ENCODE assay signal across 9 cellular contexts in genomic region chr13:23378009-23378632, GRCh38. TPM values are rescaled to one million over a fixed set of nuclear protein-coding genes. Genes with fewer than 3 reads are reported as not detected.
DNase-seq lines count a peak whose midpoint lies in the region; ATAC-seq and TF ChIP-seq lines count a peak whose summit lies in the region.
"Had no signal": no experiment of that assay in that cellular context is flagged by ENCODE, and none has a peak within 500 bp of the region (broad histone marks: within the 10 kb centered on the region; RNA-seq: fewer than 3 reads in every experiment).

No MANE protein-coding gene starts in this region.

- peaks cover 58% of the 10 kb centered on the region for H3K4me1 Mint-ChIP-seq in activated naive CD4-positive, alpha-beta T cell treated with anti-CD3 and anti-CD28 coated beads for 36 hours (ENCODE audit: low read depth)

- H3K9me3 ChIP-seq in BLaER1 treated with 17β-estradiol and CSF1 and Interleukin-3, amounts not matched to agents 10 nM and 100 nM (replicated peaks in 1 of 11), result peaks cover 0 to 8% (median 5%) of the 10 kb centered on the region in 11 experiments; a peak in 11 of 22 replicates
- H3K9me3 ChIP-seq in OCI-LY3 (ENCODE audit: insufficient read depth, low read length), result no peaks in the 10 kb centered on the region
- H3K9me3 ChIP-seq: upper lobe of left lung had no signal

- peaks cover under 1% of the 10 kb centered on the region for H3K27me3 Mint-ChIP-seq in activated naive CD4-positive, alpha-beta T cell treated with anti-CD3 and anti-CD28 coated beads for 36 hours (ENCODE audit: low read depth)

- CTCF ChIA-PET in activated naive CD4-positive, alpha-beta T cell treated with anti-CD3 and anti-CD28 coated beads for 36 hours (lab: Charles Lee), result interaction anchor here (1.2 kb wide), 1 partner anchor 8 kb away, joined by 4 read pairs; no protein-coding TSS in a partner anchor

- no peaks in the 10 kb centered on the region for H3K9me3 Mint-ChIP-seq in activated naive CD4-positive, alpha-beta T cell treated with anti-CD3 and anti-CD28 coated beads for 36 hours

- intact Hi-C loops in activated naive CD4-positive, alpha-beta T cell treated with anti-CD3 and anti-CD28 coated beads for 36 hours (cut with micrococcal nuclease), result loop anchor here (1.0 to 10.0 kb wide), 11 partner anchors 8 to 1923 kb away; partner anchors contain the start of genes FGF9, MIPEP, MTMR6 and ZDHHC20

- peaks cover 0 to 11% (median 10%) of the 10 kb centered on the region in 11 experiments; a peak in 14 of 22 replicates for H3K36me3 ChIP-seq in BLaER1 treated with 17β-estradiol and CSF1 and Interleukin-3, amounts not matched to agents 10 nM and 100 nM
- peaks cover 5% of the 10 kb centered on the region for H3K36me3 ChIP-seq in OCI-LY3 (replicated peaks; ENCODE audit: low read depth, low read length)
- H3K36me3 ChIP-seq: upper lobe of left lung had no signal

- H3K4me3 Mint-ChIP-seq in activated naive CD4-positive, alpha-beta T cell treated with anti-CD3 and anti-CD28 coated beads for 36 hours, result peak overlapping the region; percentile 6

- DNase-seq in activated naive CD4-positive, alpha-beta T cell treated with anti-CD3 and anti-CD28 coated beads for 36 hours, result peak; percentile 85
- DNase-seq in iPS DF 4.7 (ENCODE audit: extremely low read depth, low spot score) (peak; percentile 11), middle frontal gyrus (ENCODE audit: extremely low spot score, low spot score) (no peak)
- DNase-seq in stimulated activated CD8-positive, alpha-beta memory T cell treated with anti-CD3 and anti-CD28 coated beads, Interleukin-12 subunit alpha, Interleukin-12 subunit beta, amount 100 ng/mL, for 1 hour (ENCODE audit: low read depth), result peak; percentile 15
- DNase-seq: upper lobe of left lung had no signal

- no peak for TF ChIP-seq CTCF in OCI-LY3 (IDR thresholded peaks at IDR 0.05; ENCODE audit: low read depth, low read length)

- H4K20me1 ChIP-seq in BLaER1 treated with 17β-estradiol and CSF1 and Interleukin-3, amounts not matched to agents 10 nM and 100 nM, result peaks cover 0 to 13% (median 10%) of the 10 kb centered on the region in 11 experiments; a peak in 16 of 22 replicates
- peaks cover 3% of the 10 kb centered on the region; the same call in 1 of the 2 replicates for H4K20me1 ChIP-seq in OCI-LY3 (ENCODE audit: insufficient read depth, low read length)

- peaks cover 20% of the 10 kb centered on the region for H3K79me2 ChIP-seq in OCI-LY3 (ENCODE audit: low read length)

- peak overlapping the region; percentile 75 for H3K27ac Mint-ChIP-seq in activated naive CD4-positive, alpha-beta T cell treated with anti-CD3 and anti-CD28 coated beads for 36 hours

- peak overlapping the region; percentile 69 to 95 (median 85) for H3K4me2 ChIP-seq in BLaER1 treated with 17β-estradiol and CSF1 and Interleukin-3, amounts not matched to agents 10 nM and 100 nM
- peak overlapping the region; percentile 50 for H3K4me2 ChIP-seq in OCI-LY3 (ENCODE audit: low read length)

- peaks cover 6% of the 10 kb centered on the region for H3K36me3 Mint-ChIP-seq in activated naive CD4-positive, alpha-beta T cell treated with anti-CD3 and anti-CD28 coated beads for 36 hours (ENCODE audit: low read depth)

- H3K4me1 ChIP-seq in BLaER1 treated with 17β-estradiol and CSF1 and Interleukin-3, amounts not matched to agents 10 nM and 100 nM, result peaks cover 59 to 78% (median 74%) of the 10 kb centered on the region in 10 experiments
- peaks cover 41% of the 10 kb centered on the region for H3K4me1 ChIP-seq in OCI-LY3 (ENCODE audit: low read length)

- peak overlapping the region in 3 of 10 experiments; percentile 21 to 39 (median 31); a peak in 5 of 20 replicates for H3K4me3 ChIP-seq in BLaER1 treated with 17β-estradiol and CSF1 and Interleukin-3, amounts not matched to agents 10 nM and 100 nM
- H3K4me3 ChIP-seq in OCI-LY3 (ENCODE audit: low read length), result peak overlapping the region; percentile 34
- H3K4me3 ChIP-seq: upper lobe of left lung had no signal

- H3K9ac ChIP-seq in BLaER1 treated with 17β-estradiol and CSF1 and Interleukin-3, amounts not matched to agents 10 nM and 100 nM, result peak overlapping the region in 10 of 11 experiments; percentile 17 to 75 (median 66); a peak in 18 of 22 replicates
- no peak overlapping the region for H3K9ac ChIP-seq in OCI-LY3 (ENCODE audit: low read length)

- H3K27me3 ChIP-seq in BLaER1 treated with 17β-estradiol and CSF1 and Interleukin-3, amounts not matched to agents 10 nM and 100 nM, result no peaks in the 10 kb centered on the region
- H3K27me3 ChIP-seq in OCI-LY3 (ENCODE audit: low read depth, low read length), result peaks cover 32% of the 10 kb centered on the region
- H3K27me3 ChIP-seq: upper lobe of left lung had no signal

- peak overlapping the region in 10 of 11 experiments; percentile 53 to 93 (median 86); a peak in 21 of 22 replicates for H3K27ac ChIP-seq in BLaER1 treated with 17β-estradiol and CSF1 and Interleukin-3, amounts not matched to agents 10 nM and 100 nM
- no peak overlapping the region for H3K27ac ChIP-seq in OCI-LY3 (ENCODE audit: low read length)

- ATAC-seq in GM21576 (IDR thresholded peaks at IDR 0.05; ENCODE audit: unreplicated experiment), result peak; percentile 35
- no peak for ATAC-seq in GM21528 (IDR thresholded peaks at IDR 0.05; ENCODE audit: low FRiP score, unreplicated experiment)

- H2AFZ ChIP-seq in OCI-LY3 (ENCODE audit: low read depth, low read length), result no peak overlapping the region

RNA-seq across cellular contexts. Expression of gene SACS, which starts 55.4 kb away (rescaled TPM):
- 10 to 100 TPM; 26.1 to 30.8 TPM for total RNA-seq in activated naive CD4-positive, alpha-beta T cell treated with anti-CD3 and anti-CD28 coated beads for 36 hours
